Comparison of ENCODE assay signal across 22 cellular contexts in genomic region chr7:118005021-118005420, GRCh38.
DNase-seq lines count a peak whose midpoint lies in the region; ATAC-seq lines count a peak whose summit lies in the region.
"Had no signal": no experiment of that assay in that cellular context is flagged by ENCODE, and none has a peak within 500 bp of the region (broad histone marks: within the 10 kb centered on the region; RNA-seq: fewer than 3 reads in every experiment).

No MANE protein-coding gene starts in this region.

- H3K36me3 ChIP-seq in H7 (replicated peaks; ENCODE audit: control insufficient read depth, insufficient read depth, low read length): no peaks in the 10 kb centered on the region
- H3K36me3 ChIP-seq in NT2/D1 (ENCODE audit: insufficient read depth, insufficient read length, low read length): no peaks in the 10 kb centered on the region
- H3K36me3 ChIP-seq: ascending aorta had no signal

- H3K27ac Mint-ChIP-seq in activated CD4-positive, alpha-beta T cell treated with anti-CD3 and anti-CD28 coated beads, Interleukin-2, amount 10 ng/mL, durations not matched to agents 7 days and 5 days: no peak overlapping the region
- H3K27ac Mint-ChIP-seq: activated CD8-positive, alpha-beta T cell treated with anti-CD3 and anti-CD28 coated beads, Interleukin-2, amount 10 ng/mL, durations not matched to agents 7 days and 5 days; activated naive CD8-positive, alpha-beta T cell treated with anti-CD3 and anti-CD28 coated beads for 36 hours; activated T-helper 2 cell treated with anti-CD3 and anti-CD28 coated beads, Interferon-gamma antibody, Interleukin-2, Interleukin-4, amounts not matched to agents 10 μg/mL and 5 μg/mL and 100 μg/mL, durations not matched to agents 14 hours and 24 hours and 36 hours; natural killer cell; stimulated activated effector memory CD8-positive, alpha-beta T cell treated with anti-CD3 and anti-CD28 coated beads, Interleukin-12 subunit alpha, Interleukin-12 subunit beta, amount 100 ng/mL, for 72 hours had no signal

- ATAC-seq in GM21737 (IDR thresholded peaks at IDR 0.05; ENCODE audit: unreplicated experiment): no peak
- no peak for ATAC-seq in HG03108 (IDR thresholded peaks at IDR 0.05; ENCODE audit: unreplicated experiment)
- ATAC-seq: activated CD8-positive, alpha-beta T cell treated with anti-CD3 and anti-CD28 coated beads, Interleukin-2, amount 10 ng/mL, durations not matched to agents 7 days and 5 days; left ventricle myocardium superior; natural killer cell; right cardiac atrium; stimulated activated effector memory CD8-positive, alpha-beta T cell treated with anti-CD3 and anti-CD28 coated beads, Interleukin-12 subunit alpha, Interleukin-12 subunit beta, amount 100 ng/mL, for 72 hours had no signal

- no peaks in the 10 kb centered on the region for H3K9me3 ChIP-seq in NT2/D1 (ENCODE audit: insufficient read depth, low read length)
- H3K9me3 ChIP-seq: ascending aorta had no signal

- no peak overlapping the region for H3K4me3 ChIP-seq in H7 (ENCODE audit: insufficient read depth, low read depth, low read length)
- H3K4me3 ChIP-seq in NT2/D1 (ENCODE audit: insufficient read length, low read depth): no peak overlapping the region
- H3K4me3 ChIP-seq: ascending aorta had no signal

- DNase-seq in H7: peak; percentile 4
- peak; percentile 28 for DNase-seq in NT2/D1 (ENCODE audit: low read depth, low spot score)
- DNase-seq in iPS-NIHi11 (ENCODE audit: low spot score): peak; percentile 13
- peak; percentile 11 for DNase-seq in putamen (ENCODE audit: low spot score)
- DNase-seq in activated CD4-positive, alpha-beta T cell treated with anti-CD3 and anti-CD28 coated beads, Interleukin-2, amount 10 ng/mL, durations not matched to agents 7 days and 5 days: no peak
- no peak for DNase-seq in amniotic stem cell (lab: John Stamatoyannopoulos, UW)
- DNase-seq: activated CD8-positive, alpha-beta T cell treated with anti-CD3 and anti-CD28 coated beads, Interleukin-2, amount 10 ng/mL, durations not matched to agents 7 days and 5 days; activated naive CD8-positive, alpha-beta T cell treated with anti-CD3 and anti-CD28 coated beads for 36 hours; Calu3; dermis blood vessel endothelial cell; DND-41; left ventricle myocardium superior; natural killer cell; NCI-H146; NCI-H2107; right cardiac atrium; stimulated activated CD4-positive, alpha-beta T cell treated with anti-CD3 and anti-CD28 coated beads, Interleukin-4, amount 100 ng/mL, for 1 hour had no signal

- no peak overlapping the region for H3K4me3 Mint-ChIP-seq in activated CD4-positive, alpha-beta T cell treated with anti-CD3 and anti-CD28 coated beads, Interleukin-2, amount 10 ng/mL, durations not matched to agents 7 days and 5 days
- H3K4me3 Mint-ChIP-seq: activated CD8-positive, alpha-beta T cell treated with anti-CD3 and anti-CD28 coated beads, Interleukin-2, amount 10 ng/mL, durations not matched to agents 7 days and 5 days; activated naive CD8-positive, alpha-beta T cell treated with anti-CD3 and anti-CD28 coated beads for 36 hours; natural killer cell; stimulated activated effector memory CD8-positive, alpha-beta T cell treated with anti-CD3 and anti-CD28 coated beads, Interleukin-12 subunit alpha, Interleukin-12 subunit beta, amount 100 ng/mL, for 72 hours had no signal

- H3K9me3 Mint-ChIP-seq in activated CD4-positive, alpha-beta T cell treated with anti-CD3 and anti-CD28 coated beads, Interleukin-2, amount 10 ng/mL, durations not matched to agents 7 days and 5 days: no peaks in the 10 kb centered on the region
- H3K9me3 Mint-ChIP-seq: activated T-helper 2 cell treated with anti-CD3 and anti-CD28 coated beads, Interferon-gamma antibody, Interleukin-2, Interleukin-4, amounts not matched to agents 10 μg/mL and 5 μg/mL and 100 μg/mL, durations not matched to agents 14 hours and 24 hours and 36 hours had no signal

- no peak overlapping the region for H3K9ac ChIP-seq in NT2/D1 (ENCODE audit: insufficient read length, low read depth)

- H3K36me3 Mint-ChIP-seq in activated CD4-positive, alpha-beta T cell treated with anti-CD3 and anti-CD28 coated beads, Interleukin-2, amount 10 ng/mL, durations not matched to agents 7 days and 5 days (ENCODE audit: low read depth): no peaks in the 10 kb centered on the region
- H3K36me3 Mint-ChIP-seq: activated naive CD8-positive, alpha-beta T cell treated with anti-CD3 and anti-CD28 coated beads for 36 hours; natural killer cell; stimulated activated effector memory CD8-positive, alpha-beta T cell treated with anti-CD3 and anti-CD28 coated beads, Interleukin-12 subunit alpha, Interleukin-12 subunit beta, amount 100 ng/mL, for 72 hours had no signal

- CTCF ChIA-PET in activated CD4-positive, alpha-beta T cell treated with anti-CD3 and anti-CD28 coated beads, Interleukin-2, amount 10 ng/mL, durations not matched to agents 7 days and 5 days (lab: Charles Lee): no interaction called here

- H3K27me3 Mint-ChIP-seq in activated CD4-positive, alpha-beta T cell treated with anti-CD3 and anti-CD28 coated beads, Interleukin-2, amount 10 ng/mL, durations not matched to agents 7 days and 5 days: no peaks in the 10 kb centered on the region

- POLR2A ChIA-PET in activated CD4-positive, alpha-beta T cell treated with anti-CD3 and anti-CD28 coated beads, Interleukin-2, amount 10 ng/mL, durations not matched to agents 7 days and 5 days (lab: Charles Lee): no interaction called here

- H3K4me1 Mint-ChIP-seq in activated CD4-positive, alpha-beta T cell treated with anti-CD3 and anti-CD28 coated beads, Interleukin-2, amount 10 ng/mL, durations not matched to agents 7 days and 5 days: no peaks in the 10 kb centered on the region
- H3K4me1 Mint-ChIP-seq: activated naive CD8-positive, alpha-beta T cell treated with anti-CD3 and anti-CD28 coated beads for 36 hours; natural killer cell; stimulated activated effector memory CD8-positive, alpha-beta T cell treated with anti-CD3 and anti-CD28 coated beads, Interleukin-12 subunit alpha, Interleukin-12 subunit beta, amount 100 ng/mL, for 72 hours had no signal

- no peaks in the 10 kb centered on the region; the same call in 1 of the 2 replicates for H3K27me3 ChIP-seq in H7 (ENCODE audit: control insufficient read depth, insufficient read depth, low read length)
- no peaks in the 10 kb centered on the region for H3K27me3 ChIP-seq in NT2/D1 (ENCODE audit: insufficient read depth, insufficient read length)
- H3K27me3 ChIP-seq: ascending aorta had no signal

- H3K4me1 ChIP-seq in NT2/D1 (ENCODE audit: insufficient read depth, insufficient read length): no peaks in the 10 kb centered on the region
- H3K4me1 ChIP-seq: ascending aorta had no signal

Comparison
In these comparisons a context has a peak if more than half of its experiments do, and no peak if none do; other contexts are left out.
1. DNase-seq: peak in H7 (single experiment), NT2/D1 (single experiment), iPS-NIHi11 (single experiment) and putamen (single experiment); none in activated CD4-positive, alpha-beta T cell treated with anti-CD3 and anti-CD28 coated beads, Interleukin-2, amount 10 ng/mL, durations not matched to agents 7 days and 5 days (single experiment) and amniotic stem cell (single experiment).